ENCODE assay signal across 19 cellular contexts in the genomic region with DNA sequence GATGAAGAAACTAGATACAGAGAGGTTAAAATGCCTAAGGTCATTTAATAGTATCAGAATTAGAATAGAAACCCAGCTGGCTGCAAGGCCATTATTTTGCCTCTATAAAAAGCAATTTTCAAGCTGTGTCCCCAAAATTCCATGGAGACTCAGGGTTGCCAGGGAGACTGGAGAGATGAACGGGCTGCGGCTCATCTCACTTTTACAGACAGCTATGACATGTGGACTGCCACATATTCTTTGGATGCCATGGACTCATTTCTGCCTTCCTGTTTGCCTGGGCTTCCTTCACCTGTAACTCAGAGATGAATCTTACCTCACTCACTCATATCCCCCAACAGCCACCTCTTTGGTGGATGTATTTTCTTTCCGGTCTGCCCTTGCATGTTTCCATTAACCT.
"Had no signal": no experiment of that assay in that cellular context is flagged by ENCODE, and none has a peak within 500 bp of the region (broad histone marks: within the 10 kb centered on the region; RNA-seq: fewer than 3 reads in every experiment).

No MANE protein-coding gene starts in this region.

- H3K9me3 Mint-ChIP-seq: mesothelial cell of epicardium; naive B cell; natural killer cell; nephron progenitor cell; stimulated activated memory B cell treated with anti-CD40 and anti-IgM and Interleukin-4, amounts not matched to agents 10 μg/mL and 1 μg/mL and 100 μg/mL, for 72 hours; stimulated activated naive CD8-positive, alpha-beta T cell treated with anti-CD3 and anti-CD28 coated beads, Interleukin-15, amount 100 ng/mL, for 72 hours; type B pancreatic cell had no signal

- H3K27me3 Mint-ChIP-seq: naive B cell; stimulated activated memory B cell treated with anti-CD40 and anti-IgM and Interleukin-4, amounts not matched to agents 10 μg/mL and 1 μg/mL and 100 μg/mL, for 72 hours; stimulated activated naive CD8-positive, alpha-beta T cell treated with anti-CD3 and anti-CD28 coated beads, Interleukin-15, amount 100 ng/mL, for 72 hours; type B pancreatic cell had no signal

- ATAC-seq: heart right ventricle; natural killer cell; right lobe of liver; stimulated activated memory B cell treated with anti-CD40 and anti-IgM and Interleukin-4, amounts not matched to agents 10 μg/mL and 1 μg/mL and 100 μg/mL, for 72 hours; stimulated activated naive CD8-positive, alpha-beta T cell treated with anti-CD3 and anti-CD28 coated beads, Interleukin-15, amount 100 ng/mL, for 72 hours had no signal

- H3K4me3 Mint-ChIP-seq: mesothelial cell of epicardium; naive B cell; natural killer cell; nephron progenitor cell; stimulated activated memory B cell treated with anti-CD40 and anti-IgM and Interleukin-4, amounts not matched to agents 10 μg/mL and 1 μg/mL and 100 μg/mL, for 72 hours; stimulated activated naive CD8-positive, alpha-beta T cell treated with anti-CD3 and anti-CD28 coated beads, Interleukin-15, amount 100 ng/mL, for 72 hours; type B pancreatic cell had no signal

- DNase-seq: heart right ventricle; islet precursor cell; left ventricle myocardium inferior; mesendoderm; naive B cell; natural killer cell; nephron progenitor cell; occipital lobe; right lobe of liver; stimulated activated CD4-positive, alpha-beta T cell treated with anti-CD3 and anti-CD28 coated beads, Interleukin-1b, Interleukin-23, amount 100 ng/mL, for 48 hours; stimulated activated CD4-positive, alpha-beta T cell treated with anti-CD3 and anti-CD28 coated beads, Interleukin-2, amount 100 ng/mL, for 48 hours; stimulated activated CD4-positive, alpha-beta T cell treated with anti-CD3 and anti-CD28 coated beads, Interleukin-4, amount 100 ng/mL, for 4 hours; stimulated activated CD8-positive, alpha-beta memory T cell treated with anti-CD3 and anti-CD28 coated beads, Interleukin-4, amount 100 ng/mL, for 48 hours; stimulated activated naive CD4-positive, alpha-beta T cell treated with Interleukin-2 at 50 U/mL for 16 hours; stimulated activated naive CD8-positive, alpha-beta T cell treated with anti-CD3 and anti-CD28 coated beads, Interleukin-15, amount 100 ng/mL, for 72 hours; substantia nigra had no signal

- H3K27ac Mint-ChIP-seq: mesothelial cell of epicardium; naive B cell; natural killer cell; nephron progenitor cell; stimulated activated memory B cell treated with anti-CD40 and anti-IgM and Interleukin-4, amounts not matched to agents 10 μg/mL and 1 μg/mL and 100 μg/mL, for 72 hours; stimulated activated naive CD8-positive, alpha-beta T cell treated with anti-CD3 and anti-CD28 coated beads, Interleukin-15, amount 100 ng/mL, for 72 hours; type B pancreatic cell had no signal

- H3K4me1 Mint-ChIP-seq: mesothelial cell of epicardium; stimulated activated memory B cell treated with anti-CD40 and anti-IgM and Interleukin-4, amounts not matched to agents 10 μg/mL and 1 μg/mL and 100 μg/mL, for 72 hours; stimulated activated naive CD8-positive, alpha-beta T cell treated with anti-CD3 and anti-CD28 coated beads, Interleukin-15, amount 100 ng/mL, for 72 hours had no signal
